ENCODE assay signal across 21 cellular contexts in genomic region chr19:17112271-17112670, GRCh38. TPM values are rescaled to one million over a fixed set of nuclear protein-coding genes. Genes with fewer than 3 reads are reported as not detected.
DNase-seq lines count a peak whose midpoint lies in the region; ATAC-seq and TF ChIP-seq lines count a peak whose summit lies in the region.
"Had no signal": no experiment of that assay in that cellular context is flagged by ENCODE, and none has a peak within 500 bp of the region (broad histone marks: within the 10 kb centered on the region; RNA-seq: fewer than 3 reads in every experiment).

No MANE protein-coding gene starts in this region.

- H3K27me3 ChIP-seq in colonic mucosa (no peaks in the 10 kb centered on the region), upper lobe of right lung (no peaks in the 10 kb centered on the region), BE2C (no peaks in the 10 kb centered on the region)
- H3K27me3 ChIP-seq: foreskin keratinocyte, SJSA1, thyroid gland had no signal

- peaks cover 46% of the 10 kb centered on the region for H3K36me3 Mint-ChIP-seq in activated CD8-positive, alpha-beta memory T cell treated with anti-CD3 and anti-CD28 coated beads, Interleukin-2, amount 10 ng/mL, durations not matched to agents 7 days and 5 days
- peaks cover 20% of the 10 kb centered on the region for H3K36me3 Mint-ChIP-seq in nephron progenitor cell (ENCODE audit: low read depth)

- H3K4me1 Mint-ChIP-seq in activated CD8-positive, alpha-beta memory T cell treated with anti-CD3 and anti-CD28 coated beads, Interleukin-2, amount 10 ng/mL, durations not matched to agents 7 days and 5 days = peaks cover 60% of the 10 kb centered on the region
- peaks cover 61% of the 10 kb centered on the region for H3K4me1 Mint-ChIP-seq in nephron progenitor cell

- H3K27ac Mint-ChIP-seq in activated CD8-positive, alpha-beta memory T cell treated with anti-CD3 and anti-CD28 coated beads, Interleukin-2, amount 10 ng/mL, durations not matched to agents 7 days and 5 days = peak overlapping the region; percentile 39
- peak overlapping the region; percentile 49 for H3K27ac Mint-ChIP-seq in nephron progenitor cell
- H3K27ac Mint-ChIP-seq: brain had no signal

- H3K27ac ChIP-seq in colonic mucosa = peak overlapping the region; percentile 22
- peak overlapping the region; percentile 66 for H3K27ac ChIP-seq in upper lobe of right lung
- H3K27ac ChIP-seq: epithelial cell of prostate, foreskin keratinocyte, SJSA1, thyroid gland had no signal

- no peaks in the 10 kb centered on the region for H3K27me3 Mint-ChIP-seq in activated CD8-positive, alpha-beta memory T cell treated with anti-CD3 and anti-CD28 coated beads, Interleukin-2, amount 10 ng/mL, durations not matched to agents 7 days and 5 days
- peaks cover 3% of the 10 kb centered on the region for H3K27me3 Mint-ChIP-seq in nephron progenitor cell (ENCODE audit: low read depth, poor library complexity)
- H3K27me3 Mint-ChIP-seq: activated naive CD4-positive, alpha-beta T cell treated with anti-CD3 and anti-CD28 coated beads, Interleukin-2, amount 50 U/mL, for 24 hours; brain had no signal

- no peak for DNase-seq in activated CD8-positive, alpha-beta memory T cell treated with anti-CD3 and anti-CD28 coated beads, Interleukin-2, amount 10 ng/mL, durations not matched to agents 7 days and 5 days
- no peak for DNase-seq in activated CD8-positive, alpha-beta memory T cell treated with anti-CD3 and anti-CD28 coated beads, Interleukin-2, amount 50 U/mL, for 48 hours
- DNase-seq in colonic mucosa (no peak), nephron progenitor cell (peak; percentile 61), upper lobe of right lung (no peak), D341Med (ENCODE audit: low spot score) (no peak), BE2C (no peak)
- DNase-seq: 8988T; activated CD4-positive, alpha-beta T cell treated with anti-CD3 and anti-CD28 coated beads, Interleukin-2, amount 50 U/mL, for 4 hours; activated T-cell treated with anti-CD3 and anti-CD28 coated beads, Interleukin-2, amount 50 U/mL, for 1 hour; foreskin keratinocyte; NCI-H1694; PC-3; retina; thyroid gland had no signal

- TF ChIP-seq CTCF in colonic mucosa (IDR thresholded peaks at IDR 0.05) = no peak
- TF ChIP-seq CTCF in nephron progenitor cell (IDR thresholded peaks at IDR 0.05) = no peak
- TF ChIP-seq CTCF in upper lobe of right lung (IDR thresholded peaks at IDR 0.05) = no peak
- no peak for TF ChIP-seq CTCF in BE2C (IDR thresholded peaks at IDR 0.05; ENCODE audit: low read depth, low read length)

- ATAC-seq in activated CD8-positive, alpha-beta memory T cell treated with anti-CD3 and anti-CD28 coated beads, Interleukin-2, amount 10 ng/mL, durations not matched to agents 7 days and 5 days = no peak
- ATAC-seq in upper lobe of right lung (no peak), GM18858 (IDR thresholded peaks at IDR 0.05; ENCODE audit: unreplicated experiment) (no peak)
- ATAC-seq: foreskin keratinocyte, PC-3 had no signal

- no peak overlapping the region for H3K4me3 Mint-ChIP-seq in activated CD8-positive, alpha-beta memory T cell treated with anti-CD3 and anti-CD28 coated beads, Interleukin-2, amount 10 ng/mL, durations not matched to agents 7 days and 5 days
- no peak overlapping the region for H3K4me3 Mint-ChIP-seq in nephron progenitor cell
- H3K4me3 Mint-ChIP-seq: activated naive CD4-positive, alpha-beta T cell treated with anti-CD3 and anti-CD28 coated beads, Interleukin-2, amount 50 U/mL, for 24 hours; brain; T-helper 1 cell treated with Interleukin-12 subunit alpha and Interleukin-12 subunit beta and Interleukin-4 antibody, amounts not matched to agents 30 μg/mL and 1 μg/mL, for 36 hours had no signal

- H3K9me3 Mint-ChIP-seq in activated CD8-positive, alpha-beta memory T cell treated with anti-CD3 and anti-CD28 coated beads, Interleukin-2, amount 10 ng/mL, durations not matched to agents 7 days and 5 days (ENCODE audit: low read depth) = no peaks in the 10 kb centered on the region
- peaks cover 4% of the 10 kb centered on the region for H3K9me3 Mint-ChIP-seq in nephron progenitor cell
- H3K9me3 Mint-ChIP-seq: activated naive CD4-positive, alpha-beta T cell treated with anti-CD3 and anti-CD28 coated beads, Interleukin-2, amount 50 U/mL, for 24 hours; brain; T-helper 1 cell treated with Interleukin-12 subunit alpha and Interleukin-12 subunit beta and Interleukin-4 antibody, amounts not matched to agents 30 μg/mL and 1 μg/mL, for 36 hours had no signal

- H3K36me3 ChIP-seq in colonic mucosa = no peaks in the 10 kb centered on the region
- peaks cover 13% of the 10 kb centered on the region for H3K36me3 ChIP-seq in upper lobe of right lung
- H3K36me3 ChIP-seq in BE2C = no peaks in the 10 kb centered on the region
- H3K36me3 ChIP-seq: thyroid gland had no signal

- H3K9ac ChIP-seq in colonic mucosa (ENCODE audit: low read depth in 2 of 2, low read length in 2 of 2) = peak overlapping the region in 1 of 2 donors; percentile 50

- intact Hi-C loops in colonic mucosa (cut with DNase I) = no loop called here
- intact Hi-C loops in upper lobe of right lung (cut with DNase I) = no loop called here

- H3K4me1 ChIP-seq in colonic mucosa (peaks cover 13% of the 10 kb centered on the region), upper lobe of right lung (peaks cover 19% of the 10 kb centered on the region), BE2C (peaks cover 23% of the 10 kb centered on the region)

- CTCF ChIA-PET in activated CD8-positive, alpha-beta memory T cell treated with anti-CD3 and anti-CD28 coated beads, Interleukin-2, amount 10 ng/mL, durations not matched to agents 7 days and 5 days (lab: Charles Lee) = no interaction called here

- H3K4me3 ChIP-seq in colonic mucosa = no peak overlapping the region
- H3K4me3 ChIP-seq in upper lobe of right lung = no peak overlapping the region
- H3K4me3 ChIP-seq in BE2C (ENCODE audit: low read depth, low read length) = no peak overlapping the region
- H3K4me3 ChIP-seq: SJSA1, thyroid gland had no signal

- H3K9me3 ChIP-seq in colonic mucosa (no peaks in the 10 kb centered on the region), upper lobe of right lung (no peaks in the 10 kb centered on the region), BE2C (no peaks in the 10 kb centered on the region)
- H3K9me3 ChIP-seq: SJSA1, thyroid gland had no signal

RNA-seq across cellular contexts. Expression of gene MYO9B, which starts 36.7 kb away (rescaled TPM):
- total RNA-seq in activated CD8-positive, alpha-beta memory T cell treated with anti-CD3 and anti-CD28 coated beads, Interleukin-2, amount 10 ng/mL, durations not matched to agents 7 days and 5 days = 100 to 1,000 TPM; 280 to 356 TPM
- total RNA-seq in colonic mucosa (10 to 100 TPM; 56.5 to 89.2 TPM), upper lobe of right lung (137 TPM)
- 29.7 TPM for polyA plus RNA-seq in BE2C (2012; ENCODE audit: insufficient read depth, insufficient read length, low read depth)

RNA-seq across cellular contexts. Expression of gene HAUS8, which starts 37.0 kb away (rescaled TPM):
- 10 to 100 TPM; 62.1 to 73.0 TPM for total RNA-seq in activated CD8-positive, alpha-beta memory T cell treated with anti-CD3 and anti-CD28 coated beads, Interleukin-2, amount 10 ng/mL, durations not matched to agents 7 days and 5 days
- 10 to 100 TPM; 10.6 to 29.8 TPM for total RNA-seq in colonic mucosa
- 8.1 TPM for total RNA-seq in upper lobe of right lung
- polyA plus RNA-seq in BE2C (2012; ENCODE audit: insufficient read depth, insufficient read length, low read depth) = 8.5 TPM
